8 cellular contexts compared by ENCODE assay signal in the genomic region with DNA sequence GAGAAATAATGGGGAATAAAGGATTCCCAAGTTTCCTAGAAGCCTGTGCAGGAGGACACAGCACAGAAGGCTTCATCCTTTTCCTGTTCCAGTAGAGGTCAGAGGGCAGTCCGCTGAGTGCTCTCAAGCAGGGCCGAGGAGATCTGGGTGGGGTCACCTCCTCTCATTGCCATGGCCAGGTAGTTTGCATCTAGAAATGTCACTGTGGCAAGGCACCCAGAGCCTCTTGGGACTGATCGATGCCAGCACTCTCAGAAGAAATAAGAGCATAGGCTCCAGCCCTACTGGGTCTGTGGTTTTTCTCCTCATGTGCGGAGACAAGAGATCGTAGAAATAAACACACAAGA. TPM values are rescaled to one million over a fixed set of nuclear protein-coding genes. Genes with fewer than 3 reads are reported as not detected.
DNase-seq lines count a peak whose midpoint lies in the region; ATAC-seq and TF ChIP-seq lines count a peak whose summit lies in the region.

No MANE protein-coding gene starts in this region.

- H3K4me1 Mint-ChIP-seq in activated T-helper 2 cell treated with anti-CD3 and anti-CD28 coated beads, Interferon-gamma antibody, Interleukin-2, Interleukin-4, amounts not matched to agents 10 μg/mL and 5 μg/mL and 100 μg/mL, durations not matched to agents 14 hours and 24 hours and 36 hours (ENCODE audit: low read depth): peaks cover 39% of the 10 kb centered on the region

- no peaks in the 10 kb centered on the region for H3K9me3 Mint-ChIP-seq in activated T-helper 2 cell treated with anti-CD3 and anti-CD28 coated beads, Interferon-gamma antibody, Interleukin-2, Interleukin-4, amounts not matched to agents 10 μg/mL and 5 μg/mL and 100 μg/mL, durations not matched to agents 14 hours and 24 hours and 36 hours

- H3K27ac Mint-ChIP-seq in activated T-helper 2 cell treated with anti-CD3 and anti-CD28 coated beads, Interferon-gamma antibody, Interleukin-2, Interleukin-4, amounts not matched to agents 10 μg/mL and 5 μg/mL and 100 μg/mL, durations not matched to agents 14 hours and 24 hours and 36 hours: peak overlapping the region; percentile 95

- DNase-seq in activated T-helper 2 cell treated with anti-CD3 and anti-CD28 coated beads, Interferon-gamma antibody, Interleukin-2, Interleukin-4, amounts not matched to agents 10 μg/mL and 5 μg/mL and 100 μg/mL, durations not matched to agents 14 hours and 24 hours and 36 hours (ENCODE audit: low spot score): no peak
- DNase-seq in omental fat pad (ENCODE audit: low spot score) (no peak), A172 (ENCODE audit: low spot score) (no peak), SKM-1 (lab: John Stamatoyannopoulos, UW; ENCODE audit: unreplicated experiment) (no peak), KG1 (lab: John Stamatoyannopoulos, UW) (no peak)
- no peak for DNase-seq in stimulated activated CD4-positive, alpha-beta T cell treated with anti-CD3 and anti-CD28 coated beads, Interleukin-4, amount 100 ng/mL, for 1 hour

- peaks cover 58% of the 10 kb centered on the region for H3K36me3 Mint-ChIP-seq in activated T-helper 2 cell treated with anti-CD3 and anti-CD28 coated beads, Interferon-gamma antibody, Interleukin-2, Interleukin-4, amounts not matched to agents 10 μg/mL and 5 μg/mL and 100 μg/mL, durations not matched to agents 14 hours and 24 hours and 36 hours (ENCODE audit: low read depth)

- H3K27me3 Mint-ChIP-seq in activated T-helper 2 cell treated with anti-CD3 and anti-CD28 coated beads, Interferon-gamma antibody, Interleukin-2, Interleukin-4, amounts not matched to agents 10 μg/mL and 5 μg/mL and 100 μg/mL, durations not matched to agents 14 hours and 24 hours and 36 hours (ENCODE audit: low read depth): no peaks in the 10 kb centered on the region

- intact Hi-C loops in activated T-helper 2 cell treated with anti-CD3 and anti-CD28 coated beads, Interferon-gamma antibody, Interleukin-2, Interleukin-4, amounts not matched to agents 10 μg/mL and 5 μg/mL and 100 μg/mL, durations not matched to agents 14 hours and 24 hours and 36 hours (cut with micrococcal nuclease): no loop called here

- ATAC-seq in GM19035 (IDR thresholded peaks at IDR 0.05; ENCODE audit: unreplicated experiment): peak; percentile 53
- peak; percentile 49 for ATAC-seq in HG02943 (IDR thresholded peaks at IDR 0.05; ENCODE audit: low read depth, unreplicated experiment)
- ATAC-seq in omental fat pad (ENCODE audit: low FRiP score): peak; percentile 16

- TF ChIP-seq CTCF in omental fat pad (IDR thresholded peaks at IDR 0.05): no peak

- peak overlapping the region; percentile 74 for H3K4me3 Mint-ChIP-seq in activated T-helper 2 cell treated with anti-CD3 and anti-CD28 coated beads, Interferon-gamma antibody, Interleukin-2, Interleukin-4, amounts not matched to agents 10 μg/mL and 5 μg/mL and 100 μg/mL, durations not matched to agents 14 hours and 24 hours and 36 hours (ENCODE audit: low read depth)

RNA-seq across cellular contexts. Expression of gene NUB1, which starts 7.9 kb away (rescaled TPM):
- 49.2 and 57.0 TPM in 2 replicates for total RNA-seq in activated T-helper 2 cell treated with anti-CD3 and anti-CD28 coated beads, Interferon-gamma antibody, Interleukin-2, Interleukin-4, amounts not matched to agents 10 μg/mL and 5 μg/mL and 100 μg/mL, durations not matched to agents 14 hours and 24 hours and 36 hours
- total RNA-seq in omental fat pad: 10 to 100 TPM; 48.6 to 76.4 (median 56.0) TPM
- total RNA-seq in A172 (2014; rRNA removed; shearing (Covaris generic)): 48.5 and 58.0 TPM in 2 replicates
